2 cellular contexts compared by ENCODE assay signal in genomic region chr1:216854836-216855485, GRCh38.
TF ChIP-seq lines count a peak whose summit lies in the region.

No MANE protein-coding gene starts in this region.

TF ChIP-seq in GM23338, 12 proteins besides CTCF, POLR2A, EP300 and RAD21:
- no peak for TF ChIP-seq NANOG (IDR thresholded peaks at IDR 0.05; ENCODE audit: borderline replicate concordance)
- no peak for TF ChIP-seq ZNF331 (CRISPR knock-in tag; IDR thresholded peaks at IDR 0.05; ENCODE audit: low read depth)
- TF ChIP-seq, protein P1, sequence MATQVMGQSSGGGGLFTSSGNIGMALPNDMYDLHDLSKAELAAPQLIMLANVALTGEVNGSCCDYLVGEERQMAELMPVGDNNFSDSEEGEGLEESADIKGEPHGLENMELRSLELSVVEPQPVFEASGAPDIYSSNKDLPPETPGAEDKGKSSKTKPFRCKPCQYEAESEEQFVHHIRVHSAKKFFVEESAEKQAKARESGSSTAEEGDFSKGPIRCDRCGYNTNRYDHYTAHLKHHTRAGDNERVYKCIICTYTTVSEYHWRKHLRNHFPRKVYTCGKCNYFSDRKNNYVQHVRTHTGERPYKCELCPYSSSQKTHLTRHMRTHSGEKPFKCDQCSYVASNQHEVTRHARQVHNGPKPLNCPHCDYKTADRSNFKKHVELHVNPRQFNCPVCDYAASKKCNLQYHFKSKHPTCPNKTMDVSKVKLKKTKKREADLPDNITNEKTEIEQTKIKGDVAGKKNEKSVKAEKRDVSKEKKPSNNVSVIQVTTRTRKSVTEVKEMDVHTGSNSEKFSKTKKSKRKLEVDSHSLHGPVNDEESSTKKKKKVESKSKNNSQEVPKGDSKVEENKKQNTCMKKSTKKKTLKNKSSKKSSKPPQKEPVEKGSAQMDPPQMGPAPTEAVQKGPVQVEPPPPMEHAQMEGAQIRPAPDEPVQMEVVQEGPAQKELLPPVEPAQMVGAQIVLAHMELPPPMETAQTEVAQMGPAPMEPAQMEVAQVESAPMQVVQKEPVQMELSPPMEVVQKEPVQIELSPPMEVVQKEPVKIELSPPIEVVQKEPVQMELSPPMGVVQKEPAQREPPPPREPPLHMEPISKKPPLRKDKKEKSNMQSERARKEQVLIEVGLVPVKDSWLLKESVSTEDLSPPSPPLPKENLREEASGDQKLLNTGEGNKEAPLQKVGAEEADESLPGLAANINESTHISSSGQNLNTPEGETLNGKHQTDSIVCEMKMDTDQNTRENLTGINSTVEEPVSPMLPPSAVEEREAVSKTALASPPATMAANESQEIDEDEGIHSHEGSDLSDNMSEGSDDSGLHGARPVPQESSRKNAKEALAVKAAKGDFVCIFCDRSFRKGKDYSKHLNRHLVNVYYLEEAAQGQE (IDR thresholded peaks at IDR 0.05; ENCODE audit: unreplicated experiment) = no peak
- no peak for TF ChIP-seq ETS1 (IDR thresholded peaks at IDR 0.05)
- TF ChIP-seq JUNB (IDR thresholded peaks at IDR 0.05; ENCODE audit: unreplicated experiment) = no peak
- TF ChIP-seq EZH2 (IDR thresholded peaks at IDR 0.05; ENCODE audit: low read depth, unreplicated experiment) = no peak
- no peak for TF ChIP-seq POLR2AphosphoS5 (IDR thresholded peaks at IDR 0.05; ENCODE audit: low read depth)
- no peak for TF ChIP-seq EZH2phosphoT487 (IDR thresholded peaks at IDR 0.05; ENCODE audit: unreplicated experiment)
- no peak for TF ChIP-seq CREB1 (CRISPR knock-in tag; IDR thresholded peaks at IDR 0.05; ENCODE audit: low read depth)

TF ChIP-seq in H1, 55 proteins besides CTCF, POLR2A, EP300 and RAD21:
- no peak for TF ChIP-seq GTF2F1 (IDR thresholded peaks at IDR 0.05; ENCODE audit: borderline replicate concordance, low read depth, low read length)
